Comparison of ENCODE assay signal across 36 cellular contexts in genomic region chr3:196646736-196647216, GRCh38. TPM values are rescaled to one million over a fixed set of nuclear protein-coding genes. Genes with fewer than 3 reads are reported as not detected.
A peak's percentile ranks its signal among the peaks of the same experiment; 100 is the strongest.
DNase-seq lines count a peak whose midpoint lies in the region; ATAC-seq, FAIRE-seq and TF ChIP-seq lines count a peak whose summit lies in the region.
"Had no signal": no experiment of that assay in that cellular context is flagged by ENCODE, and none has a peak within 500 bp of the region (broad histone marks: within the 10 kb centered on the region; RNA-seq: fewer than 3 reads in every experiment).

No MANE protein-coding gene starts in this region.

- no peak for TF ChIP-seq RAD21 in H1 (IDR thresholded peaks at IDR 0.05 in 1 of 2, conservative IDR thresholded peaks at IDR 0.05 in 1 of 2; ENCODE audit: low read depth in 2 of 2, low read length in 2 of 2)

- CTCF ChIA-PET in H1 (lab: Charles Lee; ENCODE audit: partially characterized antibody): interaction anchor here (1.3 kb wide), 1 partner anchor 37 kb away, joined by 4 read pairs; no protein-coding TSS in a partner anchor
- CTCF ChIA-PET in Caco-2 (lab: Charles Lee): no interaction called here

- H3T11ph ChIP-seq in H9 (ENCODE audit: low read length): no peak overlapping the region

- H3K4me2 ChIP-seq in BLaER1 treated with 17β-estradiol and CSF1 and Interleukin-3, amounts not matched to agents 10 nM and 100 nM: peak overlapping the region; percentile 44 to 100 (median 96); a peak in 17 of 22 replicates
- no peak overlapping the region for H3K4me2 ChIP-seq in H9 (ENCODE audit: insufficient read depth, insufficient read length, low read length)
- no peak overlapping the region for H3K4me2 ChIP-seq in H1 (ENCODE audit: insufficient read depth in 1 of 2, low read depth in 2 of 2, low read length in 2 of 2)
- H3K4me2 ChIP-seq: A549, PC-9, SK-N-SH had no signal

- H3K9me3 ChIP-seq in BLaER1 treated with 17β-estradiol and CSF1 and Interleukin-3, amounts not matched to agents 10 nM and 100 nM (replicated peaks in 1 of 11): no peaks in the 10 kb centered on the region
- H3K9me3 ChIP-seq in H9 (ENCODE audit: control insufficient read depth, low read depth, low read length) (no peaks in the 10 kb centered on the region), H1 (ENCODE audit: insufficient read depth in 2 of 2, low read depth in 1 of 2, low read length in 1 of 2) (no peaks in the 10 kb centered on the region), Caco-2 (no peaks in the 10 kb centered on the region)
- H3K9me3 ChIP-seq: A549, adrenal gland, psoas muscle, SK-N-SH had no signal

- peak overlapping the region in 2 of 10 experiments; percentile 1 to 78; a peak in 2 of 20 replicates for H3K4me3 ChIP-seq in BLaER1 treated with 17β-estradiol and CSF1 and Interleukin-3, amounts not matched to agents 10 nM and 100 nM
- H3K4me3 ChIP-seq in H1 (ENCODE audit: extremely low read depth in 1 of 4, insufficient read depth in 2 of 4, low read depth in 3 of 4, low read length in 4 of 4) (no peak overlapping the region), Caco-2 (ENCODE audit: low read depth, low read length) (no peak overlapping the region), coronary artery (no peak overlapping the region)
- H3K4me3 ChIP-seq: A549, adrenal gland, PC-9, psoas muscle had no signal

- no peak for DNase-seq in H9
- DNase-seq in H1 (ENCODE audit: low read depth in 1 of 2, low spot score in 2 of 2): no peak
- DNase-seq in stimulated activated effector memory CD8-positive, alpha-beta T cell treated with anti-CD3 and anti-CD28 coated beads, Interleukin-12 subunit alpha, Interleukin-12 subunit beta, amount 100 ng/mL, for 72 hours (ENCODE audit: low spot score in 2 of 2): no peak
- no peak for DNase-seq in glutamatergic neuron
- DNase-seq in Caco-2: no peak
- DNase-seq in coronary artery (ENCODE audit: low spot score): no peak
- DNase-seq: activated CD4-positive, alpha-beta T cell treated with anti-CD3 and anti-CD28 coated beads, Interleukin-2, amount 50 U/mL, for 48 hours; activated naive CD4-positive, alpha-beta T cell treated with anti-CD3 and anti-CD28 coated beads for 36 hours; activated T-cell treated with anti-CD3 and anti-CD28 coated beads, Interleukin-2, amount 50 U/mL, for 72 hours; adrenal gland; Calu3; central memory CD4-positive, alpha-beta T cell; dermis blood vessel endothelial cell; endodermal cell; head of caudate nucleus; left ventricle myocardium superior; MV-4-11; NCI-H1436 treated with DMSO at 0.1 percent for 48 hours; NCI-H345; NCI-H69; nucleus accumbens; PC-9; psoas muscle; SK-N-SH; stimulated activated CD4-positive, alpha-beta T cell treated with anti-CD3 and anti-CD28 coated beads, Interleukin-12 subunit alpha, Interleukin-12 subunit beta, amount 100 ng/mL, for 4 hours; stimulated activated CD4-positive, alpha-beta T cell treated with anti-CD3 and anti-CD28 coated beads, Interleukin-2, amount 100 ng/mL, for 48 hours; T-helper 2 cell had no signal

- H3K4ac ChIP-seq in H9 (ENCODE audit: low read depth, low read length) (peak overlapping the region; percentile 45), H1 (replicated peaks; ENCODE audit: insufficient read length, low read depth, low read length) (no peak overlapping the region)

- H3K4me3 Mint-ChIP-seq in H9 (no peak overlapping the region), glutamatergic neuron (ENCODE audit: unreplicated experiment) (no peak overlapping the region), Caco-2 (ENCODE audit: unreplicated experiment) (no peak overlapping the region)
- H3K4me3 Mint-ChIP-seq in stimulated activated effector memory CD8-positive, alpha-beta T cell treated with anti-CD3 and anti-CD28 coated beads, Interleukin-12 subunit alpha, Interleukin-12 subunit beta, amount 100 ng/mL, for 72 hours: no peak overlapping the region
- H3K4me3 Mint-ChIP-seq: activated naive CD4-positive, alpha-beta T cell treated with anti-CD3 and anti-CD28 coated beads for 36 hours; activated T-cell treated with anti-CD3 and anti-CD28 coated beads, Interleukin-2, amount 50 U/mL, for 72 hours; endodermal cell had no signal

- H2BK20ac ChIP-seq in H9 (ENCODE audit: low read depth, low read length, poor library complexity, severe bottlenecking) (no peak overlapping the region), H1 (ENCODE audit: low read length) (0 out of 2 replicates have a peak overlapping the region, but pooled peaks have one; percentile 91)

- H3K23me2 ChIP-seq in H9 (ENCODE audit: insufficient read length, low read depth, low read length, poor library complexity, severe bottlenecking) (no peaks in the 10 kb centered on the region), H1 (ENCODE audit: low read depth, low read length) (no peaks in the 10 kb centered on the region)

- FAIRE-seq in H1 (lab: Jason Lieb, UNC): no peak
- FAIRE-seq: A549, H54, HepG2, kidney had no signal

- peak overlapping the region in 9 of 11 experiments; percentile 8 to 94 (median 48); a peak in 15 of 22 replicates for H3K27ac ChIP-seq in BLaER1 treated with 17β-estradiol and CSF1 and Interleukin-3, amounts not matched to agents 10 nM and 100 nM
- H3K27ac ChIP-seq in H9 (ENCODE audit: insufficient read length, low read depth, low read length) (no peak overlapping the region), H1 (ENCODE audit: low read depth, low read length) (no peak overlapping the region), coronary artery (no peak overlapping the region)
- H3K27ac ChIP-seq: A549, adrenal gland, PC-9, psoas muscle had no signal

- TF ChIP-seq EP300 in H1 (IDR thresholded peaks at IDR 0.05; ENCODE audit: borderline replicate concordance in 1 of 2, low read depth in 2 of 2, low read length in 2 of 2): no peak

- ATAC-seq in stimulated activated effector memory CD8-positive, alpha-beta T cell treated with anti-CD3 and anti-CD28 coated beads, Interleukin-12 subunit alpha, Interleukin-12 subunit beta, amount 100 ng/mL, for 72 hours: no peak
- no peak for ATAC-seq in GM18873 (IDR thresholded peaks at IDR 0.05; ENCODE audit: low FRiP score, unreplicated experiment)
- ATAC-seq: A549; activated CD4-positive, CD25-positive, alpha-beta regulatory T cell treated with anti-CD3 and anti-CD28 coated beads, Interleukin-2, amount 50 U/mL, for 24 hours; activated T-cell treated with anti-CD3 and anti-CD28 coated beads, Interleukin-2, amount 50 U/mL, for 72 hours; esophagus mucosa; left ventricle myocardium superior; psoas muscle; sciatic nerve had no signal

- no CpG with 5 or more reads among the region's 15 CpGs for WGBS in H9 (ENCODE audit: extremely low coverage, insufficient read length, low lambda C conversion rate)
- WGBS in H1 (ENCODE audit: extremely low coverage in 1 of 2, insufficient coverage in 1 of 2, insufficient read length in 1 of 2, insufficient replicate concordance in 2 of 2, low coverage in 1 of 2, low lambda C conversion rate in 2 of 2, missing lambda C conversion rate in 1 of 2), 2 experiments: 90% methylated on average over 15 of the region's 15 CpGs; no CpG with 5 or more reads in 1 of the 2 experiments

- H3K14ac ChIP-seq in H9 (ENCODE audit: insufficient read depth, low read length) (no peak overlapping the region; the same call in 1 of the 2 replicates), H1 (ENCODE audit: insufficient read length) (no peak overlapping the region)

- peaks cover 56 to 93% (median 75%) of the 10 kb centered on the region in 11 experiments for H3K36me3 ChIP-seq in BLaER1 treated with 17β-estradiol and CSF1 and Interleukin-3, amounts not matched to agents 10 nM and 100 nM
- H3K36me3 ChIP-seq in H1 (ENCODE audit: control insufficient read depth in 2 of 4, insufficient read depth in 4 of 4, low read length in 3 of 4) (no peaks in the 10 kb centered on the region; a peak in 1 of 8 replicates), Caco-2 (ENCODE audit: control insufficient read depth, insufficient read depth, low read length) (no peaks in the 10 kb centered on the region)
- H3K36me3 ChIP-seq: adrenal gland had no signal

- peaks cover 86 to 100% (median 98%) of the 10 kb centered on the region in 10 experiments for H3K4me1 ChIP-seq in BLaER1 treated with 17β-estradiol and CSF1 and Interleukin-3, amounts not matched to agents 10 nM and 100 nM
- H3K4me1 ChIP-seq in H9 (ENCODE audit: insufficient read depth, low read length) (peaks cover 14% of the 10 kb centered on the region; the same call in 1 of the 2 replicates), H1 (replicated peaks in 1 of 4; ENCODE audit: control insufficient read depth in 3 of 4, insufficient read depth in 4 of 4, low read length in 3 of 4) (peaks cover 8 to 15% (median 11%) of the 10 kb centered on the region in 4 experiments), Caco-2 (peaks cover 10% of the 10 kb centered on the region)
- H3K4me1 ChIP-seq: psoas muscle had no signal

- H3K27me3 Mint-ChIP-seq in H9 (ENCODE audit: low read depth) (no peaks in the 10 kb centered on the region; the same call in 1 of the 2 replicates), glutamatergic neuron (ENCODE audit: unreplicated experiment) (peaks cover 11% of the 10 kb centered on the region), Caco-2 (ENCODE audit: insufficient read depth, unreplicated experiment) (no peaks in the 10 kb centered on the region)

- H3K79me1 ChIP-seq in H9 (ENCODE audit: insufficient read depth, low read depth, low read length, poor library complexity, severe bottlenecking) (no peaks in the 10 kb centered on the region), H1 (ENCODE audit: low read depth, low read length) (no peaks in the 10 kb centered on the region; the same call in 1 of the 2 replicates)

- H4K91ac ChIP-seq in H9 (ENCODE audit: insufficient read length, low read depth, low read length): peak overlapping the region; percentile 80
- H4K91ac ChIP-seq in H1 (replicated peaks; ENCODE audit: insufficient read length, low read length): peak overlapping the region; percentile 59

- H3K4me1 Mint-ChIP-seq in H9 (peaks cover 37 to 43% of the 10 kb centered on the region in 2 experiments), glutamatergic neuron (ENCODE audit: low read depth, unreplicated experiment) (peaks cover 5% of the 10 kb centered on the region), Caco-2 (ENCODE audit: low read depth, unreplicated experiment) (no peaks in the 10 kb centered on the region)
- peaks cover 60% of the 10 kb centered on the region for H3K4me1 Mint-ChIP-seq in stimulated activated effector memory CD8-positive, alpha-beta T cell treated with anti-CD3 and anti-CD28 coated beads, Interleukin-12 subunit alpha, Interleukin-12 subunit beta, amount 100 ng/mL, for 72 hours

- intact Hi-C loops in Caco-2 (cut with micrococcal nuclease; ENCODE audit: unreplicated experiment): no loop called here

- no TSS peak for BruUV-seq in Caco-2 (replicated peaks; lab: Mats Ljungman, UMichigan)

- TF ChIP-seq CTCF in H9 (conservative IDR thresholded peaks at IDR 0.05) (no peak), H1 (IDR thresholded peaks at IDR 0.05; ENCODE audit: control extremely low read depth in 1 of 3, insufficient read depth in 1 of 3, low read depth in 1 of 3, low read length in 3 of 3) (no peak), glutamatergic neuron (IDR thresholded peaks at IDR 0.05; ENCODE audit: partially characterized antibody, unreplicated experiment) (no peak), Caco-2 (IDR thresholded peaks at IDR 0.05; ENCODE audit: insufficient read depth in 1 of 2, low read depth in 1 of 2, low read length in 1 of 2, severe bottlenecking in 1 of 2, unreplicated experiment in 1 of 2) (no peak), coronary artery (IDR thresholded peaks at IDR 0.05) (no peak)

- no peak for TF ChIP-seq POLR2A in H1 (IDR thresholded peaks at IDR 0.05; ENCODE audit: control extremely low read depth in 1 of 2, low read depth in 2 of 2, low read length in 2 of 2)

- H2AFZ ChIP-seq in H9 (ENCODE audit: low read length): no peak overlapping the region
- H2AFZ ChIP-seq in H1 (ENCODE audit: low read length): no peak overlapping the region
- H2AFZ ChIP-seq: PC-9 had no signal

- no peak overlapping the region for H2BK120ac ChIP-seq in H9 (ENCODE audit: low read depth, low read length, poor library complexity, severe bottlenecking)
- peak overlapping the region; percentile 13 for H2BK120ac ChIP-seq in H1 (replicated peaks; ENCODE audit: low read depth, low read length)

- peaks cover 76 to 100% (median 96%) of the 10 kb centered on the region in 11 experiments for H4K20me1 ChIP-seq in BLaER1 treated with 17β-estradiol and CSF1 and Interleukin-3, amounts not matched to agents 10 nM and 100 nM
- no peaks in the 10 kb centered on the region for H4K20me1 ChIP-seq in H9 (ENCODE audit: control insufficient read depth, insufficient read depth, insufficient read length)
- H4K20me1 ChIP-seq in H1 (replicated peaks in 1 of 2; ENCODE audit: control insufficient read depth in 1 of 2, insufficient read depth in 2 of 2, low read length in 2 of 2): no peaks in the 10 kb centered on the region

- peak overlapping the region in 6 of 11 experiments; percentile 4 to 90 (median 20); a peak in 8 of 22 replicates for H3K9ac ChIP-seq in BLaER1 treated with 17β-estradiol and CSF1 and Interleukin-3, amounts not matched to agents 10 nM and 100 nM
- H3K9ac ChIP-seq in H9 (ENCODE audit: extremely low read depth, insufficient read length, low read length) (no peak overlapping the region), H1 (replicated peaks in 1 of 4; ENCODE audit: extremely low read depth in 1 of 4, low read depth in 3 of 4, low read length in 3 of 4) (no peak overlapping the region)
- H3K9ac ChIP-seq: SK-N-SH had no signal

- POLR2A ChIA-PET in H1 (lab: Charles Lee; ENCODE audit: partially characterized antibody): interaction anchor here (0.8 to 1.8 kb wide), 2 partner anchors 19 to 124 kb away, joined by 3 to 4 read pairs; no protein-coding TSS in a partner anchor
- POLR2A ChIA-PET in Caco-2 (lab: Charles Lee): no interaction called here

- H3K18ac ChIP-seq in H9 (ENCODE audit: insufficient read length, low read depth, low read length) (no peak overlapping the region), H1 (ENCODE audit: extremely low read depth, low read length) (no peak overlapping the region)

- no peaks in the 10 kb centered on the region; a peak in 1 of 7 replicates for H3K36me3 Mint-ChIP-seq in H9 (ENCODE audit: insufficient read depth in 1 of 3, low read depth in 3 of 3)
- H3K36me3 Mint-ChIP-seq in stimulated activated effector memory CD8-positive, alpha-beta T cell treated with anti-CD3 and anti-CD28 coated beads, Interleukin-12 subunit alpha, Interleukin-12 subunit beta, amount 100 ng/mL, for 72 hours: peaks cover 59% of the 10 kb centered on the region
- no peaks in the 10 kb centered on the region for H3K36me3 Mint-ChIP-seq in glutamatergic neuron (ENCODE audit: unreplicated experiment)
- no peaks in the 10 kb centered on the region for H3K36me3 Mint-ChIP-seq in Caco-2 (ENCODE audit: insufficient read depth, unreplicated experiment)

- H2BK12ac ChIP-seq in H9 (ENCODE audit: insufficient read length, low read depth, low read length): peak overlapping the region; percentile 93
- peak overlapping the region; percentile 95; the same call in 1 of the 2 replicates for H2BK12ac ChIP-seq in H1 (ENCODE audit: low read depth, low read length)

- no peak overlapping the region for H4K5ac ChIP-seq in H9 (ENCODE audit: insufficient read length, low read depth, low read length)
- H4K5ac ChIP-seq in H1 (ENCODE audit: insufficient read length, low read depth, low read length): no peak overlapping the region

- H2AK5ac ChIP-seq in H9 (ENCODE audit: insufficient read length, low read length) (no peak overlapping the region), H1 (ENCODE audit: low read depth, low read length) (no peak overlapping the region)

- H3K27ac Mint-ChIP-seq in H9: peak overlapping the region in 1 of 3 experiments; percentile 96; a peak in 3 of 7 replicates
- peak overlapping the region; percentile 63 for H3K27ac Mint-ChIP-seq in stimulated activated effector memory CD8-positive, alpha-beta T cell treated with anti-CD3 and anti-CD28 coated beads, Interleukin-12 subunit alpha, Interleukin-12 subunit beta, amount 100 ng/mL, for 72 hours
- no peak overlapping the region for H3K27ac Mint-ChIP-seq in glutamatergic neuron (ENCODE audit: unreplicated experiment)
- H3K27ac Mint-ChIP-seq in Caco-2 (ENCODE audit: unreplicated experiment): no peak overlapping the region
- H3K27ac Mint-ChIP-seq: activated naive CD4-positive, alpha-beta T cell treated with anti-CD3 and anti-CD28 coated beads for 36 hours; activated T-cell treated with anti-CD3 and anti-CD28 coated beads, Interleukin-2, amount 50 U/mL, for 72 hours; endodermal cell had no signal

- H3K79me2 ChIP-seq in H9 (ENCODE audit: insufficient read depth, low read length) (no peaks in the 10 kb centered on the region; the same call in 1 of the 2 replicates), H1 (ENCODE audit: control insufficient read depth in 1 of 2, insufficient read depth in 2 of 2, low read length in 2 of 2) (peaks cover 0 to 2% of the 10 kb centered on the region in 2 experiments; a peak in 1 of 4 replicates)

- H2BK5ac ChIP-seq in H9 (ENCODE audit: insufficient read length, low read length) (no peak overlapping the region), H1 (ENCODE audit: low read depth, low read length) (peak overlapping the region; percentile 67; the same call in 1 of the 2 replicates)

- no peaks in the 10 kb centered on the region for H3K27me3 ChIP-seq in BLaER1 treated with 17β-estradiol and CSF1 and Interleukin-3, amounts not matched to agents 10 nM and 100 nM
- H3K27me3 ChIP-seq in H9 (ENCODE audit: insufficient read depth, low read length) (no peaks in the 10 kb centered on the region), H1 (replicated peaks in 1 of 4; ENCODE audit: control insufficient read depth in 3 of 4, extremely low read depth in 1 of 4, insufficient read depth in 3 of 4, low read length in 3 of 4) (no peaks in the 10 kb centered on the region), Caco-2 (replicated peaks; ENCODE audit: control insufficient read depth, insufficient read depth, low read length) (no peaks in the 10 kb centered on the region)
- H3K27me3 ChIP-seq: adrenal gland had no signal

- no peak overlapping the region for H2BK15ac ChIP-seq in H9 (ENCODE audit: low read depth, low read length)
- no peak overlapping the region for H2BK15ac ChIP-seq in H1 (ENCODE audit: low read length)

- H3K56ac ChIP-seq in H9 (ENCODE audit: insufficient read length, low read depth, low read length) (no peak overlapping the region), H1 (replicated peaks; ENCODE audit: insufficient read length, low read depth, low read length) (no peak overlapping the region)

- H3K23ac ChIP-seq in H9 (ENCODE audit: insufficient read length, low read depth, low read length): no peak overlapping the region
- no peak overlapping the region for H3K23ac ChIP-seq in H1 (ENCODE audit: insufficient read length)

- H3K9me3 Mint-ChIP-seq in H9 (no peaks in the 10 kb centered on the region), glutamatergic neuron (ENCODE audit: unreplicated experiment) (peaks cover 2% of the 10 kb centered on the region), Caco-2 (ENCODE audit: unreplicated experiment) (no peaks in the 10 kb centered on the region)
- H3K9me3 Mint-ChIP-seq in stimulated activated effector memory CD8-positive, alpha-beta T cell treated with anti-CD3 and anti-CD28 coated beads, Interleukin-12 subunit alpha, Interleukin-12 subunit beta, amount 100 ng/mL, for 72 hours: no peaks in the 10 kb centered on the region
- H3K9me3 Mint-ChIP-seq: activated naive CD4-positive, alpha-beta T cell treated with anti-CD3 and anti-CD28 coated beads for 36 hours; activated T-cell treated with anti-CD3 and anti-CD28 coated beads, Interleukin-2, amount 50 U/mL, for 72 hours; endodermal cell had no signal

- H4K8ac ChIP-seq in H9 (replicated peaks; ENCODE audit: insufficient read length, low read depth, low read length): peak overlapping the region; percentile 5
- no peak overlapping the region for H4K8ac ChIP-seq in H1 (ENCODE audit: extremely low read depth, insufficient read depth, low read length)

RNA-seq across cellular contexts. Expression of gene NRROS, which starts 7.3 kb away (rescaled TPM):
- total RNA-seq in H9 (2021): 2.8 and 4.0 TPM in 2 replicates
- total RNA-seq in H1 (2021; fragmentation: NEBNext Ultra II Directional; extraction: Animal tissue kit (Norgen Biotek cat#: 25700)): 5.1 and 5.3 TPM in 2 replicates
- polyA plus RNA-seq in H1 (2011; rRNA removed): 6.8 and 7.3 TPM in 2 replicates
- polyA plus RNA-seq in H1 (2011; cell fraction: cytosol; rRNA removed): 2.3 TPM
- 5.1 TPM for polyA plus RNA-seq in H1 (2011; cell fraction: nucleus; rRNA removed)
- polyA plus RNA-seq in H1 (2012, experiment 1 of 2): 3.4 to 7.6 TPM (median 6.4 TPM) in 4 replicates
- polyA plus RNA-seq in H1 (2012, experiment 2 of 2): 5.6 TPM
- 10.3 TPM for polyA plus RNA-seq in H1 (2013, experiment 1 of 2)
- polyA plus RNA-seq in H1 (2013, experiment 2 of 2): 10.1 TPM
- 2.2 and 2.6 TPM in 2 replicates for polyA minus RNA-seq in H1 (2011; rRNA and poly(A)+ RNA removed)
- polyA minus RNA-seq in H1 (2011; cell fraction: cytosol; rRNA and poly(A)+ RNA removed): 1.2 TPM
- 2.8 TPM for polyA minus RNA-seq in H1 (2011; cell fraction: nucleus; rRNA and poly(A)+ RNA removed)
- total RNA-seq in glutamatergic neuron (ENCODE audit: unreplicated experiment): 0.42 TPM
- total RNA-seq in Caco-2 (2022): 1.5 and 2.0 TPM in 2 replicates
- total RNA-seq: HepG2 had no signal
- polyA plus RNA-seq: A549, HepG2 had no signal

Comparison
In these comparisons a context has a peak if more than half of its experiments do, and no peak if none do; other contexts are left out.
1. H3K27ac ChIP-seq: peak in BLaER1 treated with 17β-estradiol and CSF1 and Interleukin-3, amounts not matched to agents 10 nM and 100 nM (9 of 11); none in H9 (single experiment), H1 (single experiment) and coronary artery (0 of 2).
2. H3K4me2 ChIP-seq: peak in BLaER1 treated with 17β-estradiol and CSF1 and Interleukin-3, amounts not matched to agents 10 nM and 100 nM (11 of 11); none in H9 (single experiment) and H1 (0 of 2).
3. H3K9ac ChIP-seq: peak in BLaER1 treated with 17β-estradiol and CSF1 and Interleukin-3, amounts not matched to agents 10 nM and 100 nM (6 of 11); none in H9 (single experiment) and H1 (0 of 4).